In the genomic region with DNA sequence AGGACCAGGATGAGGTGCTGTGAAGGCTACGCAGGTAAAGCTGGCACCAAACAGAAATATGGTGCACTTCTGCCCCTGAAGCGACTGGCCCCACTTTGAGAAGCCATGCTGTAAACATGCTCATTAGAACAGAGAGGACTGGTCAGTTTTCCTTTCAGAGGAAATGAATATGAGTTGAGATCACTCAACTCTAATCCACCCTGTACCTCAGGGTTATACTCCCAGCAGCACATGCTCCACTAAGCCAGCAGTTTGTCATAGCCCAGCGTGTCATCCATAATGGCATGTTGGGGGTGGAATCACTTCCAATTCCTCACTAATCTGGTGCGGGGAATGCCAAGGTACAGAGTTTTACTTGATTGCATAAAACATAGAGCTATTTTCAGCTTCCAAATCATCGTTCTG, we compare ENCODE assay signal across 8 cellular contexts.
DNase-seq lines count a peak whose midpoint lies in the region; ATAC-seq, FAIRE-seq and TF ChIP-seq lines count a peak whose summit lies in the region.

No MANE protein-coding gene starts in this region.

- no peak overlapping the region for H2BK20ac ChIP-seq in H9 (ENCODE audit: low read depth, low read length, poor library complexity, severe bottlenecking)

- H3K36me3 ChIP-seq in lung (ENCODE audit: control insufficient read depth in 2 of 2, insufficient read depth in 2 of 2, low read length in 2 of 2) = no peaks in the 10 kb centered on the region

- H4K8ac ChIP-seq in H9 (replicated peaks; ENCODE audit: insufficient read length, low read depth, low read length) = no peak overlapping the region

- no peak overlapping the region for H3T11ph ChIP-seq in H9 (ENCODE audit: low read length)

- H2BK12ac ChIP-seq in H9 (ENCODE audit: insufficient read length, low read depth, low read length) = no peak overlapping the region

- no peaks in the 10 kb centered on the region for H3K27me3 ChIP-seq in lung (ENCODE audit: control insufficient read depth, insufficient read depth)
- no peaks in the 10 kb centered on the region for H3K27me3 ChIP-seq in H9 (ENCODE audit: insufficient read depth, low read length)

- no peaks in the 10 kb centered on the region for H3K23me2 ChIP-seq in H9 (ENCODE audit: insufficient read length, low read depth, low read length, poor library complexity, severe bottlenecking)

- no peak for FAIRE-seq in A549 (lab: Jason Lieb, UNC)

- POLR2A ChIA-PET in A549 (lab: Yijun Ruan, JAX) = no interaction called here

- no peak overlapping the region for H3K14ac ChIP-seq in H9 (ENCODE audit: insufficient read depth, low read length)

- TF ChIP-seq CTCF in A549 (IDR thresholded peaks at IDR 0.05) (no peak), brain (conservative IDR thresholded peaks at IDR 0.05) (no peak), lung (IDR thresholded peaks at IDR 0.05; ENCODE audit: control extremely low read depth, extremely low read depth) (no peak), H9 (conservative IDR thresholded peaks at IDR 0.05) (no peak), endothelial cell (IDR thresholded peaks at IDR 0.05; ENCODE audit: unreplicated experiment) (no peak)

- H3K4me1 Mint-ChIP-seq in brain = peaks cover 92% of the 10 kb centered on the region
- peaks cover 47 to 52% of the 10 kb centered on the region in 2 experiments for H3K4me1 Mint-ChIP-seq in H9
- H3K4me1 Mint-ChIP-seq in endothelial cell (ENCODE audit: unreplicated experiment) = peaks cover 64% of the 10 kb centered on the region

- H3K27me3 Mint-ChIP-seq in brain = peaks cover 4% of the 10 kb centered on the region
- no peaks in the 10 kb centered on the region for H3K27me3 Mint-ChIP-seq in H9 (ENCODE audit: low read depth)
- no peaks in the 10 kb centered on the region for H3K27me3 Mint-ChIP-seq in endothelial cell (ENCODE audit: unreplicated experiment)

- CTCF ChIA-PET in A549 (lab: Yijun Ruan, JAX) = no interaction called here

- no peak for TF ChIP-seq POLR2A in A549 (IDR thresholded peaks at IDR 0.05; ENCODE audit: low read length)

- WGBS in A549 (ENCODE audit: missing lambda C conversion rate) = 39% methylated on average over 5 of the region's 5 CpGs
- 72 to 83% methylated on average over 5 of the region's 5 CpGs for WGBS in lung, 2 donors
- no CpG with 5 or more reads among the region's 5 CpGs for WGBS in H9 (ENCODE audit: extremely low coverage, insufficient read length, low lambda C conversion rate)

- no peaks in the 10 kb centered on the region for H3K79me2 ChIP-seq in H9 (ENCODE audit: insufficient read depth, low read length)

- H3K4me2 ChIP-seq in A549 = peak overlapping the region; percentile 85
- no peak overlapping the region for H3K4me2 ChIP-seq in H9 (ENCODE audit: insufficient read depth, insufficient read length, low read length)

- H3K9me3 Mint-ChIP-seq in brain = no peaks in the 10 kb centered on the region
- H3K9me3 Mint-ChIP-seq in H9 = no peaks in the 10 kb centered on the region
- H3K9me3 Mint-ChIP-seq in endothelial cell (ENCODE audit: unreplicated experiment) = no peaks in the 10 kb centered on the region

- H3K4me3 Mint-ChIP-seq in brain (peak overlapping the region; percentile 70 to 79 (median 74)), H9 (no peak overlapping the region), endothelial cell (ENCODE audit: unreplicated experiment) (no peak overlapping the region)

- TF ChIP-seq RAD21 in A549 (conservative IDR thresholded peaks at IDR 0.05 in 1 of 2, IDR thresholded peaks at IDR 0.05 in 1 of 2) = no peak

- H4K5ac ChIP-seq in H9 (ENCODE audit: insufficient read length, low read depth, low read length) = no peak overlapping the region

- no peak overlapping the region for H3K4me3 ChIP-seq in A549
- no peak overlapping the region for H3K4me3 ChIP-seq in lung

- H3K27ac ChIP-seq in A549 (peak overlapping the region; percentile 58 to 74; a peak in 5 of 6 replicates), lung (ENCODE audit: low read depth in 1 of 2, low read length in 1 of 2) (peak overlapping the region; percentile 45 to 82), H9 (ENCODE audit: insufficient read length, low read depth, low read length) (no peak overlapping the region)

- no peaks in the 10 kb centered on the region for H4K20me1 ChIP-seq in H9 (ENCODE audit: control insufficient read depth, insufficient read depth, insufficient read length)

- no peak overlapping the region for H2AK5ac ChIP-seq in H9 (ENCODE audit: insufficient read length, low read length)

- no peak overlapping the region for H2BK120ac ChIP-seq in H9 (ENCODE audit: low read depth, low read length, poor library complexity, severe bottlenecking)

- no peak overlapping the region for H2BK15ac ChIP-seq in H9 (ENCODE audit: low read depth, low read length)

- ATAC-seq in A549 = peak; percentile 31 to 44; a peak in 3 of 6 replicates
- no peak for ATAC-seq in lung (ENCODE audit: insufficient read depth, low FRiP score)
- no peak for ATAC-seq in HG02870 (IDR thresholded peaks at IDR 0.05; ENCODE audit: unreplicated experiment)

- no peak overlapping the region for H3K4ac ChIP-seq in H9 (ENCODE audit: low read depth, low read length)

- H3K9ac ChIP-seq in H9 (ENCODE audit: extremely low read depth, insufficient read length, low read length) = no peak overlapping the region

- H2BK5ac ChIP-seq in H9 (ENCODE audit: insufficient read length, low read length) = no peak overlapping the region

- no peak overlapping the region for H2AFZ ChIP-seq in H9 (ENCODE audit: low read length)

- H3K4me1 ChIP-seq in A549 = peaks cover 59% of the 10 kb centered on the region
- peaks cover 12 to 18% of the 10 kb centered on the region in 2 donors for H3K4me1 ChIP-seq in lung (ENCODE audit: control insufficient read depth in 2 of 2, insufficient read depth in 2 of 2, low read length in 2 of 2)
- peaks cover 6% of the 10 kb centered on the region; the same call in 1 of the 2 replicates for H3K4me1 ChIP-seq in H9 (ENCODE audit: insufficient read depth, low read length)

- peaks cover 2% of the 10 kb centered on the region for H3K79me1 ChIP-seq in H9 (ENCODE audit: insufficient read depth, low read depth, low read length, poor library complexity, severe bottlenecking)

- H3K56ac ChIP-seq in H9 (ENCODE audit: insufficient read length, low read depth, low read length) = no peak overlapping the region

- H3K36me3 Mint-ChIP-seq in brain (no peaks in the 10 kb centered on the region), H9 (ENCODE audit: insufficient read depth in 1 of 3, low read depth in 3 of 3) (no peaks in the 10 kb centered on the region), endothelial cell (ENCODE audit: low read depth, unreplicated experiment) (no peaks in the 10 kb centered on the region)

- H4K91ac ChIP-seq in H9 (ENCODE audit: insufficient read length, low read depth, low read length) = no peak overlapping the region

- no peak for TF ChIP-seq EP300 in A549 (IDR thresholded peaks at IDR 0.05)

- H3K9me3 ChIP-seq in A549 = no peaks in the 10 kb centered on the region
- no peaks in the 10 kb centered on the region for H3K9me3 ChIP-seq in lung (ENCODE audit: control insufficient read depth in 2 of 2, insufficient read depth in 1 of 2, low read length in 1 of 2)
- H3K9me3 ChIP-seq in H9 (ENCODE audit: control insufficient read depth, low read depth, low read length) = no peaks in the 10 kb centered on the region

- H3K27ac Mint-ChIP-seq in brain = peak overlapping the region; percentile 68 to 92 (median 83)
- peak overlapping the region in 1 of 3 experiments; percentile 87; a peak in 1 of 7 replicates for H3K27ac Mint-ChIP-seq in H9
- no peak overlapping the region for H3K27ac Mint-ChIP-seq in endothelial cell (ENCODE audit: unreplicated experiment)

- peak in 1 of 2 experiments; percentile 39 for DNase-seq in A549 (ENCODE audit: low read depth in 1 of 2, low spot score in 1 of 2)
- peak; percentile 49 for DNase-seq in HPDE6-E6E7 (ENCODE audit: extremely low spot score)
- no peak for DNase-seq in lung (ENCODE audit: low spot score)
- DNase-seq in NCI-H526 treated with DMSO at 0.1 percent for 48 hours (lab: John Stamatoyannopoulos, UW) = no peak
- no peak for DNase-seq in H9
- DNase-seq in endothelial cell (ENCODE audit: low spot score) = no peak

- H3K18ac ChIP-seq in H9 (ENCODE audit: insufficient read length, low read depth, low read length) = no peak overlapping the region

- no peak overlapping the region for H3K23ac ChIP-seq in H9 (ENCODE audit: insufficient read length, low read depth, low read length)

TF ChIP-seq in A549, 52 proteins besides CTCF, POLR2A, EP300 and RAD21:
- TF ChIP-seq FOSB (CRISPR knock-in tag; IDR thresholded peaks at IDR 0.05) = no peak
- 0 out of 2 replicates have a peak, but pooled peaks have one; percentile 19 for TF ChIP-seq MAX (IDR thresholded peaks at IDR 0.05)

Comparison
In these comparisons a context has a peak if more than half of its experiments do, and no peak if none do; other contexts are left out.
1. ATAC-seq: peak in A549 (2 of 2); none in lung (single experiment) and HG02870 (single experiment).
2. H3K4me3 Mint-ChIP-seq: peak in brain (5 of 5); none in H9 (0 of 2) and endothelial cell (single experiment).